ENCODE assay signal across 8 cellular contexts in genomic region chr14:90454041-90455000, GRCh38. TPM values are rescaled to one million over a fixed set of nuclear protein-coding genes. Genes with fewer than 3 reads are reported as not detected.
DNase-seq lines count a peak whose midpoint lies in the region; ATAC-seq lines count a peak whose summit lies in the region.

No MANE protein-coding gene starts in this region.

- intact Hi-C loops in naive thymus-derived CD4-positive, alpha-beta T cell (cut with micrococcal nuclease): no loop called here

- H3K9ac ChIP-seq in HUES64 (ENCODE audit: low read depth, low read length) (peak overlapping the region; percentile 48), rectal smooth muscle tissue (ENCODE audit: low read length) (no peak overlapping the region)

- H3K4me1 Mint-ChIP-seq in naive thymus-derived CD4-positive, alpha-beta T cell: peaks cover 0 to 13% (median 0%) of the 10 kb centered on the region in 7 donors

- peaks cover 6% of the 10 kb centered on the region; the same call in 1 of the 2 replicates for H3K4me1 ChIP-seq in HUES64 (ENCODE audit: insufficient read depth, low read length)
- peaks cover 13% of the 10 kb centered on the region for H3K4me1 ChIP-seq in rectal smooth muscle tissue (ENCODE audit: control insufficient read depth, insufficient read depth, low read length)
- no peaks in the 10 kb centered on the region for H3K4me1 ChIP-seq in naive thymus-derived CD4-positive, alpha-beta T cell (ENCODE audit: control insufficient read depth in 2 of 2, insufficient read depth in 2 of 2, low read length in 2 of 2)

- H3K36me3 Mint-ChIP-seq in naive thymus-derived CD4-positive, alpha-beta T cell: no peaks in the 10 kb centered on the region

- CTCF ChIA-PET in naive thymus-derived CD4-positive, alpha-beta T cell (lab: Charles Lee): no interaction called here

- WGBS in HUES64: 32% methylated on average over 29 of the region's 30 CpGs

- no peaks in the 10 kb centered on the region for H3K9me3 ChIP-seq in HUES64 (ENCODE audit: insufficient read depth, low read depth, low read length)
- no peaks in the 10 kb centered on the region for H3K9me3 ChIP-seq in naive thymus-derived CD4-positive, alpha-beta T cell (ENCODE audit: control insufficient read depth in 2 of 3, low read length in 3 of 3)

- DNase-seq in AG08395 (ENCODE audit: low spot score) (peak; percentile 95), anterior cingulate cortex (lab: John Stamatoyannopoulos, UW) (peak; percentile 41 to 98 (median 94)), hypothalamus (lab: John Stamatoyannopoulos, UW) (peak; percentile 54 to 98 (median 92)), HuH-7 (ENCODE audit: low spot score) (no peak)
- DNase-seq in effector CD4-positive, alpha-beta T cell: no peak
- DNase-seq in naive thymus-derived CD4-positive, alpha-beta T cell: no peak

- peak overlapping the region; percentile 63; the same call in 1 of the 2 replicates for H3K27ac ChIP-seq in HUES64 (ENCODE audit: low read depth, low read length)
- peak overlapping the region; percentile 75 for H3K27ac ChIP-seq in rectal smooth muscle tissue (ENCODE audit: low read depth, low read length)
- H3K27ac ChIP-seq in naive thymus-derived CD4-positive, alpha-beta T cell (ENCODE audit: low read depth, low read length): no peak overlapping the region

- ATAC-seq in naive thymus-derived CD4-positive, alpha-beta T cell: no peak

- H3K27me3 ChIP-seq in HUES64 (ENCODE audit: insufficient read depth, low read length): no peaks in the 10 kb centered on the region
- H3K27me3 ChIP-seq in rectal smooth muscle tissue (ENCODE audit: control insufficient read depth, insufficient read depth, low read length): no peaks in the 10 kb centered on the region
- H3K27me3 ChIP-seq in naive thymus-derived CD4-positive, alpha-beta T cell (ENCODE audit: control insufficient read depth in 2 of 2, insufficient read depth in 2 of 2, low read length in 2 of 2): no peaks in the 10 kb centered on the region

- H3K27ac Mint-ChIP-seq in naive thymus-derived CD4-positive, alpha-beta T cell: no peak overlapping the region

- H3K9me3 Mint-ChIP-seq in naive thymus-derived CD4-positive, alpha-beta T cell: no peaks in the 10 kb centered on the region

- H3K36me3 ChIP-seq in HUES64 (ENCODE audit: insufficient read depth, low read length): no peaks in the 10 kb centered on the region
- no peaks in the 10 kb centered on the region for H3K36me3 ChIP-seq in rectal smooth muscle tissue (ENCODE audit: control insufficient read depth, insufficient read depth, low read length)
- H3K36me3 ChIP-seq in naive thymus-derived CD4-positive, alpha-beta T cell (ENCODE audit: control insufficient read depth in 2 of 3, insufficient read depth in 3 of 3, low read length in 3 of 3): no peaks in the 10 kb centered on the region

- POLR2A ChIA-PET in naive thymus-derived CD4-positive, alpha-beta T cell (lab: Charles Lee): no interaction called here

- H3K4me3 ChIP-seq in HUES64 (ENCODE audit: low read length) (peak overlapping the region; percentile 49), rectal smooth muscle tissue (ENCODE audit: low read length) (peak overlapping the region; percentile 64)
- H3K4me3 ChIP-seq in naive thymus-derived CD4-positive, alpha-beta T cell (ENCODE audit: low read length): no peak overlapping the region

- H3K4me3 Mint-ChIP-seq in naive thymus-derived CD4-positive, alpha-beta T cell: no peak overlapping the region

- peaks cover 0 to 5% (median 0%) of the 10 kb centered on the region in 5 donors for H3K27me3 Mint-ChIP-seq in naive thymus-derived CD4-positive, alpha-beta T cell

RNA-seq across cellular contexts. Expression of gene CALM1, which starts 57.5 kb away (rescaled TPM):
- polyA plus RNA-seq in HUES64 (2013, experiment 1 of 2): 434 TPM
- 461 TPM for polyA plus RNA-seq in HUES64 (2013, experiment 2 of 2)
- total RNA-seq in naive thymus-derived CD4-positive, alpha-beta T cell: 100 to 1,000 TPM; 611 to 748 (median 634) TPM
- 1,000 to 10,000 TPM; 1,888 to 2,295 TPM for polyA plus RNA-seq in naive thymus-derived CD4-positive, alpha-beta T cell

Comparison
In these comparisons a context has a peak if more than half of its experiments do, and no peak if none do; other contexts are left out.
1. DNase-seq: peak in AG08395 (single experiment), anterior cingulate cortex (58 of 58) and hypothalamus (51 of 51); none in effector CD4-positive, alpha-beta T cell (single experiment), naive thymus-derived CD4-positive, alpha-beta T cell (0 of 9) and HuH-7 (single experiment).